In the genomic region with DNA sequence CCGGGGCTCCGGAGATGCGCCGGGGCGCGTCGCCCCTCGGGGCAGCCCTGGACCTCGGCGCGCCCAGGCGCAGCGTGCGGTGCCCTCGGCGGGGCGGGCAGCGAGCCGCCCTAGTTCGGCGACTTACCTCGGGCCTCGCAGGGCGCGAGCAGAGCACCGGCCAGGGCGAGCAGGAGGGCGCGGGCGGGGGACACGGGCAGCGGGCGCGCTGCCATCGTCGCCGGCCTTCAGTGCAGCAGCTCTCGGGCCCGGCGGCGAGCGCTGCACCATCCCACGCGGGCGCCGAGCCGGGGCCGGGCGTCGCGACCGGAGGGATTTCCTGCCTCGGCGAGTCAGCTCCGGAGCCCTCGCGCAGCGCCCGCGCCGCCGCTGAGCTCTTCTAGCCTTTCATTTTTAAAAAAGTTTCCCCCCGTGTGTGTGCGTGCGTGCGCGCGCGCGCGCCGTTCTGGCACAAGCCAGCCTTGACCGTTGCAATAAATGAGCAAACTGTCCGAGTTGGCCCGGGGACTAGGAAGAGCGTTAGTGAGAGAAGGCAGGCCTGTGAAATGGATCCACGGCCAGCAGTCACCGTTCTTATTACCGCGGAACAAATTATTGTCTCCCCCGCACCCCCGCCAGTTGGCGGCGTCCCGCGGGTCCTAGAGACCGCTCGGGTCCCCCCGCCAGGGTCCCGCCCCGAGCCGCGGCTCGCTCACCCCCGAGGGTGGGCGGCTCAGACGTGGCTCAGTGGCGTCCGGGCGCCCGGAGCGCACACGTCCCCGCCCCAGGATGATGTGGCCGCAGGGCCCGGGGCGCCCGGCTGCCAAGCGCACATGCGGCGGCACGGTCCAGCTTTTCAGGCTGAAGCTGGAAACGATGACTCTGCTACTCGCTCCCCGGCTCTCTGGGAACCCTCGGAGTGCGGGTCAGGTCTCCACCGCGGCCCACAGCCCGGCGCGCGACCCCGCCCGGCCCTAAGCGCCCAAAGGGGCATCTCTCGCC, we compare ENCODE assay signal across 8 cellular contexts. TPM values are rescaled to one million over a fixed set of nuclear protein-coding genes. Genes with fewer than 3 reads are reported as not detected.
A peak's percentile ranks its signal among the peaks of the same experiment; 100 is the strongest.
DNase-seq lines count a peak whose midpoint lies in the region; ATAC-seq, FAIRE-seq and TF ChIP-seq lines count a peak whose summit lies in the region.

A gene with protein sequence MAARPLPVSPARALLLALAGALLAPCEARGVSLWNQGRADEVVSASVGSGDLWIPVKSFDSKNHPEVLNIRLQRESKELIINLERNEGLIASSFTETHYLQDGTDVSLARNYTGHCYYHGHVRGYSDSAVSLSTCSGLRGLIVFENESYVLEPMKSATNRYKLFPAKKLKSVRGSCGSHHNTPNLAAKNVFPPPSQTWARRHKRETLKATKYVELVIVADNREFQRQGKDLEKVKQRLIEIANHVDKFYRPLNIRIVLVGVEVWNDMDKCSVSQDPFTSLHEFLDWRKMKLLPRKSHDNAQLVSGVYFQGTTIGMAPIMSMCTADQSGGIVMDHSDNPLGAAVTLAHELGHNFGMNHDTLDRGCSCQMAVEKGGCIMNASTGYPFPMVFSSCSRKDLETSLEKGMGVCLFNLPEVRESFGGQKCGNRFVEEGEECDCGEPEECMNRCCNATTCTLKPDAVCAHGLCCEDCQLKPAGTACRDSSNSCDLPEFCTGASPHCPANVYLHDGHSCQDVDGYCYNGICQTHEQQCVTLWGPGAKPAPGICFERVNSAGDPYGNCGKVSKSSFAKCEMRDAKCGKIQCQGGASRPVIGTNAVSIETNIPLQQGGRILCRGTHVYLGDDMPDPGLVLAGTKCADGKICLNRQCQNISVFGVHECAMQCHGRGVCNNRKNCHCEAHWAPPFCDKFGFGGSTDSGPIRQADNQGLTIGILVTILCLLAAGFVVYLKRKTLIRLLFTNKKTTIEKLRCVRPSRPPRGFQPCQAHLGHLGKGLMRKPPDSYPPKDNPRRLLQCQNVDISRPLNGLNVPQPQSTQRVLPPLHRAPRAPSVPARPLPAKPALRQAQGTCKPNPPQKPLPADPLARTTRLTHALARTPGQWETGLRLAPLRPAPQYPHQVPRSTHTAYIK (minus strand): TSS at position 547 of the 981 bp plus-strand sequence. CDS start 332 bp downstream, at position 215.

- CTCF ChIA-PET in CD4-positive, alpha-beta memory T cell (lab: Charles Lee; ENCODE audit: partially characterized antibody), result no interaction called here
- CTCF ChIA-PET in RWPE1 (lab: Yijun Ruan, JAX), result interaction anchor here (1.1 to 2.2 kb wide), 3 partner anchors 116 to 406 kb away, joined by 3 to 8 read pairs (median 4); no protein-coding TSS in a partner anchor

- peak in 1 of 2 donors; percentile 78 for ATAC-seq in upper lobe of left lung (ENCODE audit: low FRiP score in 2 of 2)
- ATAC-seq in GM19324 (IDR thresholded peaks at IDR 0.05; ENCODE audit: low FRiP score, unreplicated experiment), result no peak

- no peaks in the 10 kb centered on the region for H3K36me3 ChIP-seq in CD4-positive, alpha-beta memory T cell (ENCODE audit: insufficient read depth, low read length)
- H3K36me3 ChIP-seq in endocrine pancreas (ENCODE audit: control insufficient read depth, insufficient read depth, low read length) (no peaks in the 10 kb centered on the region), upper lobe of left lung (no peaks in the 10 kb centered on the region)

- no peaks in the 10 kb centered on the region for H3K9me3 ChIP-seq in CD4-positive, alpha-beta memory T cell (ENCODE audit: control insufficient read depth in 1 of 2, low read length in 2 of 2)
- H3K9me3 ChIP-seq in endocrine pancreas (ENCODE audit: control insufficient read depth, low read length) (no peaks in the 10 kb centered on the region), upper lobe of left lung (no peaks in the 10 kb centered on the region)

- peak within 1 kb of the TSS; percentile 84 to 94 (median 86) for H3K4me3 Mint-ChIP-seq in CD4-positive, alpha-beta memory T cell

- no peaks in the 10 kb centered on the region for H3K27me3 ChIP-seq in CD4-positive, alpha-beta memory T cell (ENCODE audit: insufficient read depth, low read length)
- H3K27me3 ChIP-seq in endocrine pancreas (ENCODE audit: control insufficient read depth, insufficient read depth, low read length), result peaks cover 7% of the 10 kb centered on the region
- peaks cover 0 to 19% (median 8%) of the 10 kb centered on the region in 4 donors for H3K27me3 ChIP-seq in upper lobe of left lung

- peaks cover 0 to 11% (median 3%) of the 10 kb centered on the region in 8 donors for H3K9me3 Mint-ChIP-seq in CD4-positive, alpha-beta memory T cell

- H3K27me3 Mint-ChIP-seq in CD4-positive, alpha-beta memory T cell, result peaks cover 24% of the 10 kb centered on the region in 2 donors

- H3K36me3 Mint-ChIP-seq in CD4-positive, alpha-beta memory T cell, result peaks cover 2 to 4% of the 10 kb centered on the region in 2 donors

- H3K27ac ChIP-seq in CD4-positive, alpha-beta memory T cell (ENCODE audit: low read depth, low read length), result no peak within 1 kb of the TSS
- H3K27ac ChIP-seq in upper lobe of left lung (no peak within 1 kb of the TSS), RWPE1 (no peak within 1 kb of the TSS)

- TF ChIP-seq EP300 in upper lobe of left lung (IDR thresholded peaks at IDR 0.05), result no peak

- intact Hi-C loops in CD4-positive, alpha-beta memory T cell (cut with micrococcal nuclease), result no loop called here

- peaks cover 8% of the 10 kb centered on the region for H3K4me1 ChIP-seq in CD4-positive, alpha-beta memory T cell (ENCODE audit: insufficient read depth, low read length)
- H3K4me1 ChIP-seq in endocrine pancreas (ENCODE audit: control insufficient read depth, insufficient read depth, low read length), result no peaks in the 10 kb centered on the region
- H3K4me1 ChIP-seq in upper lobe of left lung, result peaks cover 0 to 21% (median 11%) of the 10 kb centered on the region in 4 donors

- FAIRE-seq in GM12891 (lab: Jason Lieb, UNC), result no peak

- H3K9ac ChIP-seq in endocrine pancreas (ENCODE audit: control insufficient read depth, insufficient read depth, low read length), result peak within 1 kb of the TSS; percentile 48

- POLR2A ChIA-PET in CD4-positive, alpha-beta memory T cell (lab: Charles Lee; ENCODE audit: partially characterized antibody), result no interaction called here
- POLR2A ChIA-PET in RWPE1 (lab: Yijun Ruan, JAX; ENCODE audit: low non-redundant PET), result no interaction called here

- 0 to 9% methylated on average over 6 to 78 of the region's 127 CpGs for WGBS in upper lobe of left lung, 2 donors

- peaks cover 3 to 45% (median 10%) of the 10 kb centered on the region in 4 donors for H3K4me1 Mint-ChIP-seq in CD4-positive, alpha-beta memory T cell

- no peak within 1 kb of the TSS for H3K4me3 ChIP-seq in CD4-positive, alpha-beta memory T cell (ENCODE audit: low read length in 2 of 2)
- peak within 1 kb of the TSS; percentile 49 for H3K4me3 ChIP-seq in endocrine pancreas (ENCODE audit: control insufficient read depth, insufficient read depth, low read length)
- H3K4me3 ChIP-seq in upper lobe of left lung, result peak within 1 kb of the TSS in 3 of 4 donors; percentile 37 to 53 (median 50)

- TF ChIP-seq CTCF in upper lobe of left lung (IDR thresholded peaks at IDR 0.05) (no peak), RWPE1 (conservative IDR thresholded peaks at IDR 0.05; ENCODE audit: low read depth) (no peak)

- peak in 4 of 5 donors; percentile 15 to 29 (median 26) for DNase-seq in CD4-positive, alpha-beta memory T cell
- DNase-seq in NCI-H69 (lab: John Stamatoyannopoulos, UW), result peak; percentile 41
- DNase-seq in mesenteric fat pad (ENCODE audit: low spot score), result no peak
- peak in 1 of 2 donors; percentile 91 for DNase-seq in upper lobe of left lung
- DNase-seq in RWPE1 (ENCODE audit: low spot score), result no peak
- DNase-seq in GM12891 (ENCODE audit: insufficient read length, low spot score), result no peak

- TF ChIP-seq POLR2A in upper lobe of left lung (IDR thresholded peaks at IDR 0.05), result no peak
- no peak for TF ChIP-seq POLR2A in GM12891 (IDR thresholded peaks at IDR 0.05; ENCODE audit: low read depth, low read length)

- peak within 1 kb of the TSS; percentile 37 to 91 (median 84) for H3K27ac Mint-ChIP-seq in CD4-positive, alpha-beta memory T cell

TF ChIP-seq in GM12891, 5 proteins besides CTCF, POLR2A, EP300 and RAD21:
- TF ChIP-seq PAX5 (IDR thresholded peaks at IDR 0.05; ENCODE audit: insufficient read depth, low read length, severe bottlenecking), result no peak
- TF ChIP-seq TAF1 (IDR thresholded peaks at IDR 0.05; ENCODE audit: low read depth, low read length), result no peak
- no peak for TF ChIP-seq POLR2AphosphoS5 (IDR thresholded peaks at IDR 0.05; ENCODE audit: low read depth, low read length)
- no peak for TF ChIP-seq SPI1 (IDR thresholded peaks at IDR 0.05; ENCODE audit: low read depth, low read length)
- TF ChIP-seq POU2F2 (IDR thresholded peaks at IDR 0.05; ENCODE audit: low read depth, low read length), result no peak

RNA-seq across cellular contexts. Expression of the gene that starts here (rescaled TPM):
- total RNA-seq in CD4-positive, alpha-beta memory T cell, result under 1 TPM; 0.17 to 0.30 TPM
- 1 to 10 TPM; 1.9 to 2.3 TPM for polyA plus RNA-seq in CD4-positive, alpha-beta memory T cell
- total RNA-seq in mesenteric fat pad, result 77.9 TPM
- total RNA-seq in upper lobe of left lung, result 1 to 10 TPM in 3 of 6 donors, under 1 TPM in 3; 0.44 to 3.7 (median 0.82) TPM
- 0.09 TPM for polyA plus RNA-seq in GM12891 (2012; ENCODE audit: low read depth, missing spikeins)

Comparison
In these comparisons a context has a peak if more than half of its experiments do, and no peak if none do; other contexts are left out.
1. RNA of the gene that starts here (total RNA-seq): 77.9 TPM in mesenteric fat pad (single experiment); 0.44 to 3.7 TPM in upper lobe of left lung and 0.17 to 0.30 TPM in CD4-positive, alpha-beta memory T cell; every median in the first group is over 10 times any median in the second.
2. DNase-seq: peak in CD4-positive, alpha-beta memory T cell (4 of 5) and NCI-H69 (single experiment); none in mesenteric fat pad (single experiment), RWPE1 (single experiment) and GM12891 (single experiment).
3. H3K4me3 ChIP-seq: peak in endocrine pancreas (single experiment) and upper lobe of left lung (3 of 4); none in CD4-positive, alpha-beta memory T cell (0 of 2).